ENCODE assay signal across 27 cellular contexts in genomic region chr19:14158276-14159023, GRCh38.
"Had no signal": no experiment of that assay in that cellular context is flagged by ENCODE, and none has a peak within 500 bp of the region (broad histone marks: within the 10 kb centered on the region; RNA-seq: fewer than 3 reads in every experiment).

No MANE protein-coding gene starts in this region.

- H3K9me3 Mint-ChIP-seq: activated CD4-positive, alpha-beta T cell treated with anti-CD3 and anti-CD28 coated beads, Interleukin-2, amount 10 ng/mL, durations not matched to agents 24 days and 14 days; activated CD8-positive, alpha-beta T cell treated with anti-CD3 and anti-CD28 coated beads for 36 hours; activated naive CD4-positive, alpha-beta T cell treated with anti-CD3 and anti-CD28 coated beads, Interleukin-2, amount 50 U/mL, for 24 hours; activated naive CD8-positive, alpha-beta T cell treated with anti-CD3 and anti-CD28 coated beads, Interleukin-2, amount 10 ng/mL, durations not matched to agents 7 days and 5 days; activated T-cell treated with anti-CD3 and anti-CD28 coated beads, Interleukin-2, amount 50 U/mL, for 24 hours; activated T-helper 2 cell treated with anti-CD3 and anti-CD28 coated beads, Interferon-gamma antibody, Interleukin-2, Interleukin-4, amounts not matched to agents 10 μg/mL and 5 μg/mL and 100 μg/mL, durations not matched to agents 14 hours and 24 hours and 36 hours; central memory CD8-positive, alpha-beta T cell; T-helper 1 cell treated with Interleukin-12 subunit alpha and Interleukin-12 subunit beta and Interleukin-4 antibody, amounts not matched to agents 30 μg/mL and 1 μg/mL, for 36 hours; T-helper 2 cell treated with Interferon-gamma antibody and Interleukin-4, amounts not matched to agents 5 μg/mL and 100 μg/mL, for 36 hours had no signal

- H3K4me1 ChIP-seq: ascending aorta, SJCRH30 had no signal

- DNase-seq: activated CD4-positive, alpha-beta T cell treated with anti-CD3 and anti-CD28 coated beads, Interleukin-2, amount 10 ng/mL, durations not matched to agents 24 days and 14 days; activated CD4-positive, alpha-beta T cell treated with anti-CD3 and anti-CD28 coated beads, Interleukin-2, amount 50 U/mL, for 4 hours; activated CD8-positive, alpha-beta T cell treated with anti-CD3 and anti-CD28 coated beads for 36 hours; activated gamma-delta T cell; activated naive CD4-positive, alpha-beta T cell treated with Interleukin-2 at 50 U/mL for 16 hours; activated naive CD8-positive, alpha-beta T cell treated with anti-CD3 and anti-CD28 coated beads, Interleukin-2, amount 10 ng/mL, durations not matched to agents 7 days and 5 days; activated T-cell treated with anti-CD3 and anti-CD28 coated beads, Interleukin-2, amount 50 U/mL, for 24 hours; amygdala; Karpas-422; NCI-H1105; NCI-H1417 treated with DMSO at 0.1 percent for 48 hours; NCI-H1930; NCI-H2081 treated with DMSO at 0.1 percent for 48 hours; NCI-H345; NCI-H524 treated with DMSO at 0.1 percent for 48 hours; SHP77; SJCRH30 had no signal

- H3K9me3 ChIP-seq: ascending aorta, SJCRH30 had no signal

- H3K27me3 ChIP-seq: ascending aorta, cardiac muscle cell, SJCRH30 had no signal

- H3K27me3 Mint-ChIP-seq: activated CD4-positive, alpha-beta T cell treated with anti-CD3 and anti-CD28 coated beads, Interleukin-2, amount 10 ng/mL, durations not matched to agents 24 days and 14 days; activated CD8-positive, alpha-beta T cell treated with anti-CD3 and anti-CD28 coated beads for 36 hours; activated naive CD4-positive, alpha-beta T cell treated with anti-CD3 and anti-CD28 coated beads, Interleukin-2, amount 50 U/mL, for 24 hours; activated naive CD8-positive, alpha-beta T cell treated with anti-CD3 and anti-CD28 coated beads, Interleukin-2, amount 10 ng/mL, durations not matched to agents 7 days and 5 days; activated T-cell treated with anti-CD3 and anti-CD28 coated beads, Interleukin-2, amount 50 U/mL, for 24 hours; central memory CD8-positive, alpha-beta T cell had no signal

- H3K4me3 Mint-ChIP-seq: activated CD4-positive, alpha-beta T cell treated with anti-CD3 and anti-CD28 coated beads, Interleukin-2, amount 10 ng/mL, durations not matched to agents 24 days and 14 days; activated CD8-positive, alpha-beta T cell treated with anti-CD3 and anti-CD28 coated beads for 36 hours; activated naive CD4-positive, alpha-beta T cell treated with anti-CD3 and anti-CD28 coated beads, Interleukin-2, amount 50 U/mL, for 24 hours; activated naive CD8-positive, alpha-beta T cell treated with anti-CD3 and anti-CD28 coated beads, Interleukin-2, amount 10 ng/mL, durations not matched to agents 7 days and 5 days; activated T-cell treated with anti-CD3 and anti-CD28 coated beads, Interleukin-2, amount 50 U/mL, for 24 hours; central memory CD8-positive, alpha-beta T cell; T-helper 1 cell treated with Interleukin-12 subunit alpha and Interleukin-12 subunit beta and Interleukin-4 antibody, amounts not matched to agents 30 μg/mL and 1 μg/mL, for 36 hours; T-helper 2 cell treated with Interferon-gamma antibody and Interleukin-4, amounts not matched to agents 5 μg/mL and 100 μg/mL, for 36 hours had no signal

- H3K4me3 ChIP-seq: ascending aorta, cardiac muscle cell, SJCRH30, SK-N-MC had no signal

- ATAC-seq: activated CD8-positive, alpha-beta T cell treated with anti-CD3 and anti-CD28 coated beads for 36 hours; Panc1 had no signal

- H3K36me3 Mint-ChIP-seq: activated naive CD4-positive, alpha-beta T cell treated with anti-CD3 and anti-CD28 coated beads, Interleukin-2, amount 50 U/mL, for 24 hours; activated naive CD8-positive, alpha-beta T cell treated with anti-CD3 and anti-CD28 coated beads, Interleukin-2, amount 10 ng/mL, durations not matched to agents 7 days and 5 days had no signal

- FAIRE-seq: TTC549 had no signal

- H3K27ac Mint-ChIP-seq: activated CD4-positive, alpha-beta T cell treated with anti-CD3 and anti-CD28 coated beads, Interleukin-2, amount 10 ng/mL, durations not matched to agents 24 days and 14 days; activated CD8-positive, alpha-beta T cell treated with anti-CD3 and anti-CD28 coated beads for 36 hours; activated naive CD4-positive, alpha-beta T cell treated with anti-CD3 and anti-CD28 coated beads, Interleukin-2, amount 50 U/mL, for 24 hours; activated naive CD8-positive, alpha-beta T cell treated with anti-CD3 and anti-CD28 coated beads, Interleukin-2, amount 10 ng/mL, durations not matched to agents 7 days and 5 days; activated T-cell treated with anti-CD3 and anti-CD28 coated beads, Interleukin-2, amount 50 U/mL, for 24 hours; activated T-helper 2 cell treated with anti-CD3 and anti-CD28 coated beads, Interferon-gamma antibody, Interleukin-2, Interleukin-4, amounts not matched to agents 10 μg/mL and 5 μg/mL and 100 μg/mL, durations not matched to agents 14 hours and 24 hours and 36 hours; T-helper 1 cell treated with Interleukin-12 subunit alpha and Interleukin-12 subunit beta and Interleukin-4 antibody, amounts not matched to agents 30 μg/mL and 1 μg/mL, for 36 hours; T-helper 2 cell treated with Interferon-gamma antibody and Interleukin-4, amounts not matched to agents 5 μg/mL and 100 μg/mL, for 36 hours had no signal

- H3K4me1 Mint-ChIP-seq: activated CD4-positive, alpha-beta T cell treated with anti-CD3 and anti-CD28 coated beads, Interleukin-2, amount 10 ng/mL, durations not matched to agents 24 days and 14 days; activated naive CD4-positive, alpha-beta T cell treated with anti-CD3 and anti-CD28 coated beads, Interleukin-2, amount 50 U/mL, for 24 hours; activated naive CD8-positive, alpha-beta T cell treated with anti-CD3 and anti-CD28 coated beads, Interleukin-2, amount 10 ng/mL, durations not matched to agents 7 days and 5 days; central memory CD8-positive, alpha-beta T cell had no signal

- H3K27ac ChIP-seq: ascending aorta, cardiac muscle cell, SJCRH30, SK-N-MC had no signal
